Comparison of ENCODE assay signal across 12 cellular contexts in genomic region chr6:131688286-131688685, GRCh38. TPM values are rescaled to one million over a fixed set of nuclear protein-coding genes. Genes with fewer than 3 reads are reported as not detected.
DNase-seq lines count a peak whose midpoint lies in the region; ATAC-seq and TF ChIP-seq lines count a peak whose summit lies in the region.
"Had no signal": no experiment of that assay in that cellular context is flagged by ENCODE, and none has a peak within 500 bp of the region (broad histone marks: within the 10 kb centered on the region; RNA-seq: fewer than 3 reads in every experiment).

No MANE protein-coding gene starts in this region.

- H3K27me3 ChIP-seq in OCI-LY3 (ENCODE audit: low read depth, low read length) (peaks cover 38% of the 10 kb centered on the region), stomach (no peaks in the 10 kb centered on the region)
- H3K27me3 ChIP-seq in effector memory CD4-positive, alpha-beta T cell (replicated peaks; ENCODE audit: control insufficient read depth, insufficient read depth, low read length, poor library complexity, severe bottlenecking), result no peaks in the 10 kb centered on the region

- no peaks in the 10 kb centered on the region for H3K79me2 ChIP-seq in OCI-LY3 (ENCODE audit: low read length)

- no peak for TF ChIP-seq CTCF in OCI-LY3 (IDR thresholded peaks at IDR 0.05; ENCODE audit: low read depth, low read length)
- no peak for TF ChIP-seq CTCF in stomach (IDR thresholded peaks at IDR 0.05)

- peak overlapping the region; percentile 47 for H3K4me2 ChIP-seq in OCI-LY3 (ENCODE audit: low read length)

- TF ChIP-seq EP300 in stomach (IDR thresholded peaks at IDR 0.05), result no peak

- H2AFZ ChIP-seq in OCI-LY3 (ENCODE audit: low read depth, low read length), result no peak overlapping the region

- no peak for TF ChIP-seq POLR2A in stomach (IDR thresholded peaks at IDR 0.05)

- H3K4me3 ChIP-seq in OCI-LY3 (ENCODE audit: low read length) (no peak overlapping the region), stomach (no peak overlapping the region)
- H3K4me3 ChIP-seq in effector memory CD4-positive, alpha-beta T cell (ENCODE audit: insufficient read depth, low read depth, low read length, poor library complexity, severe bottlenecking), result no peak overlapping the region
- H3K4me3 ChIP-seq: lung, skin epidermis had no signal

- H3K4me1 ChIP-seq in OCI-LY3 (ENCODE audit: low read length), result peaks cover 55% of the 10 kb centered on the region
- H3K4me1 ChIP-seq in effector memory CD4-positive, alpha-beta T cell (ENCODE audit: control insufficient read depth, insufficient read depth, low read length, poor library complexity, severe bottlenecking), result no peaks in the 10 kb centered on the region
- no peaks in the 10 kb centered on the region for H3K4me1 ChIP-seq in stomach

- H3K36me3 ChIP-seq in OCI-LY3 (replicated peaks; ENCODE audit: low read depth, low read length) (no peaks in the 10 kb centered on the region), stomach (no peaks in the 10 kb centered on the region)
- no peaks in the 10 kb centered on the region for H3K36me3 ChIP-seq in effector memory CD4-positive, alpha-beta T cell (ENCODE audit: control insufficient read depth, insufficient read depth, low read length)

- intact Hi-C loops in stomach (cut with DNase I; ENCODE audit: low total_unique reads), result no loop called here

- no peak for DNase-seq in activated CD8-positive, alpha-beta memory T cell treated with anti-CD3 and anti-CD28 coated beads, Interleukin-2, amount 50 U/mL, for 48 hours
- DNase-seq in effector memory CD4-positive, alpha-beta T cell, result no peak
- DNase-seq in NCI-H187 (lab: John Stamatoyannopoulos, UW) (no peak), stomach (no peak)
- DNase-seq: foreskin fibroblast had no signal

- H3K27ac ChIP-seq in OCI-LY3 (ENCODE audit: low read length), result no peak overlapping the region
- H3K27ac ChIP-seq in effector memory CD4-positive, alpha-beta T cell (ENCODE audit: insufficient read depth, low read length, poor library complexity, severe bottlenecking), result no peak overlapping the region
- H3K27ac ChIP-seq in stomach, result no peak overlapping the region

- ATAC-seq in GM18498 (IDR thresholded peaks at IDR 0.05; ENCODE audit: unreplicated experiment) (peak; percentile 65), GM19452 (IDR thresholded peaks at IDR 0.05; ENCODE audit: unreplicated experiment) (peak; percentile 72), HG02943 (IDR thresholded peaks at IDR 0.05; ENCODE audit: low read depth, unreplicated experiment) (peak; percentile 51)
- ATAC-seq: WTC11 had no signal

- H3K9ac ChIP-seq in OCI-LY3 (ENCODE audit: low read length), result no peak overlapping the region

- 79 to 100% (median 91%) methylated on average over 1 of the region's 1 CpG for WGBS in stomach, 5 donors

- H3K9me3 ChIP-seq in OCI-LY3 (ENCODE audit: insufficient read depth, low read length) (0 out of 2 replicates have a peak, but pooled peaks cover 2% of the 10 kb centered on the region), stomach (no peaks in the 10 kb centered on the region)
- H3K9me3 ChIP-seq in effector memory CD4-positive, alpha-beta T cell (ENCODE audit: control insufficient read depth, low read length), result no peaks in the 10 kb centered on the region

- H4K20me1 ChIP-seq in OCI-LY3 (ENCODE audit: insufficient read depth, low read length), result no peaks in the 10 kb centered on the region

RNA-seq across cellular contexts. Expression of gene OR2A4, which starts 12.9 kb away (rescaled TPM):
- 1 to 10 TPM in 2 of 5 donors, not detected in 3; 1.7 to 5.5 TPM for total RNA-seq in stomach
- not detected for polyA plus RNA-seq in stomach
- total RNA-seq: lung, WTC11 had no signal
- polyA plus RNA-seq: lung had no signal

RNA-seq across cellular contexts. Expression of gene CTAGE9, which starts 22.5 kb away (rescaled TPM):
- total RNA-seq in stomach, result 1 to 10 TPM in 1 of 5 donors, not detected in 4; 6.2 TPM
- not detected for polyA plus RNA-seq in stomach
- total RNA-seq: lung had no signal
- polyA plus RNA-seq: lung had no signal

RNA-seq across cellular contexts. Expression of gene ENPP3, which starts 51.2 kb away (rescaled TPM):
- total RNA-seq in stomach, result 10 to 100 TPM in 1 of 5 donors, 1 to 10 TPM in 1, under 1 TPM in 1, not detected in 2; 0.45 to 13.0 (median 4.4) TPM
- polyA plus RNA-seq in stomach, result under 1 TPM; 0.31 to 0.76 (median 0.38) TPM
- total RNA-seq: WTC11 had no signal
